ENCODE assay signal across 3 cellular contexts in genomic region chr5:133569347-133569746, GRCh38.
A peak's percentile ranks its signal among the peaks of the same experiment; 100 is the strongest.
TF ChIP-seq lines count a peak whose summit lies in the region.

No MANE protein-coding gene starts in this region.

TF ChIP-seq in liver, 16 proteins besides CTCF, POLR2A, EP300 and RAD21:
- no peak for TF ChIP-seq HNF4G (IDR thresholded peaks at IDR 0.05)
- TF ChIP-seq ATF3 (IDR thresholded peaks at IDR 0.05), result peak; percentile 60

TF ChIP-seq in HepG2, 621 proteins besides CTCF, POLR2A, EP300 and RAD21:
- no peak for TF ChIP-seq ZNF441 (CRISPR knock-in tag; IDR thresholded peaks at IDR 0.05; ENCODE audit: borderline replicate concordance)
- no peak for TF ChIP-seq ZNF691 (CRISPR knock-in tag; IDR thresholded peaks at IDR 0.05; ENCODE audit: borderline replicate concordance, low read depth)
- TF ChIP-seq ZNF839 (CRISPR knock-in tag; IDR thresholded peaks at IDR 0.05; ENCODE audit: borderline replicate concordance), result no peak
- TF ChIP-seq IKZF4 (CRISPR knock-in tag; IDR thresholded peaks at IDR 0.05; ENCODE audit: borderline replicate concordance, low read depth, not compliant biosample characterization), result no peak
- TF ChIP-seq NFE2L1 (CRISPR knock-in tag; IDR thresholded peaks at IDR 0.05; ENCODE audit: borderline replicate concordance), result no peak
- TF ChIP-seq AKNA (CRISPR knock-in tag; IDR thresholded peaks at IDR 0.05; ENCODE audit: borderline replicate concordance), result no peak
- TF ChIP-seq KMT2B (CRISPR knock-in tag; IDR thresholded peaks at IDR 0.05), result no peak
- TF ChIP-seq ZNF256 (CRISPR knock-in tag; conservative IDR thresholded peaks at IDR 0.05), result no peak
- TF ChIP-seq RFX3 (CRISPR knock-in tag; IDR thresholded peaks at IDR 0.05), result no peak
- no peak for TF ChIP-seq KLF15 (CRISPR knock-in tag; IDR thresholded peaks at IDR 0.05; ENCODE audit: borderline replicate concordance)
- no peak for TF ChIP-seq HMG20B (CRISPR knock-in tag; conservative IDR thresholded peaks at IDR 0.05)
- no peak for TF ChIP-seq ZIK1 (CRISPR knock-in tag; IDR thresholded peaks at IDR 0.05; ENCODE audit: borderline replicate concordance, low read depth)
- TF ChIP-seq ZSCAN21 (CRISPR knock-in tag; IDR thresholded peaks at IDR 0.05; ENCODE audit: borderline replicate concordance), result no peak
- no peak for TF ChIP-seq SRSF9 (IDR thresholded peaks at IDR 0.05; ENCODE audit: borderline replicate concordance, insufficient read depth, low read depth, low read length, poor library complexity, severe bottlenecking)
- TF ChIP-seq ARNT (IDR thresholded peaks at IDR 0.05), result no peak
- TF ChIP-seq ASH2L (IDR thresholded peaks at IDR 0.05; ENCODE audit: insufficient read length, low read depth, low read length), result no peak
- no peak for TF ChIP-seq CEBPB (IDR thresholded peaks at IDR 0.05; ENCODE audit: borderline replicate concordance, low read depth, low read length)

TF ChIP-seq in H1, 55 proteins besides CTCF, POLR2A, EP300 and RAD21:
- TF ChIP-seq GTF2F1 (IDR thresholded peaks at IDR 0.05; ENCODE audit: borderline replicate concordance, low read depth, low read length), result no peak
- 0 out of 2 replicates have a peak, but pooled peaks have one; percentile 49 for TF ChIP-seq CEBPB (IDR thresholded peaks at IDR 0.05; ENCODE audit: low read depth, low read length)
